15 cellular contexts compared by ENCODE assay signal in genomic region chr1:179708434-179709195, GRCh38. TPM values are rescaled to one million over a fixed set of nuclear protein-coding genes. Genes with fewer than 3 reads are reported as not detected.
DNase-seq lines count a peak whose midpoint lies in the region; ATAC-seq and TF ChIP-seq lines count a peak whose summit lies in the region.
"Had no signal": no experiment of that assay in that cellular context is flagged by ENCODE, and none has a peak within 500 bp of the region (broad histone marks: within the 10 kb centered on the region; RNA-seq: fewer than 3 reads in every experiment).

No MANE protein-coding gene starts in this region.

- H3K4me3 ChIP-seq in BE2C (ENCODE audit: low read depth, low read length) = no peak overlapping the region
- H3K4me3 ChIP-seq in GM23338 = no peak overlapping the region
- H3K4me3 ChIP-seq in naive thymus-derived CD4-positive, alpha-beta T cell (ENCODE audit: low read length) = no peak overlapping the region
- H3K4me3 ChIP-seq: SJSA1 had no signal

- POLR2A ChIA-PET in naive thymus-derived CD4-positive, alpha-beta T cell (lab: Charles Lee) = interaction anchor here (0.7 to 2.1 kb wide), 4 partner anchors 101 to 445 kb away, joined by 3 to 14 read pairs (median 6); partner anchors contain the start of gene TOR1AIP1

- H2AFZ ChIP-seq in GM23338 = no peak overlapping the region

- no peaks in the 10 kb centered on the region for H4K20me1 ChIP-seq in GM23338 (replicated peaks; ENCODE audit: insufficient read depth)

- intact Hi-C loops in naive thymus-derived CD4-positive, alpha-beta T cell (cut with micrococcal nuclease) = loop anchor here in 1 of 2 donors (10.0 kb wide), 1 partner anchor 776 kb away; no protein-coding TSS in a partner anchor

- H3K9me2 ChIP-seq in GM23338 (ENCODE audit: insufficient read depth) = no peaks in the 10 kb centered on the region

- CTCF ChIA-PET in naive thymus-derived CD4-positive, alpha-beta T cell (lab: Charles Lee) = interaction anchor here (0.6 to 14.1 kb wide), 3 partner anchors 105 to 470 kb away, joined by 3 to 376 read pairs (median 7); no protein-coding TSS in a partner anchor

- 0 out of 3 replicates have a peak, but pooled peaks cover 7% of the 10 kb centered on the region for H3K9me3 Mint-ChIP-seq in GM23338
- H3K9me3 Mint-ChIP-seq in naive thymus-derived CD4-positive, alpha-beta T cell = peaks cover 0 to 15% (median 7%) of the 10 kb centered on the region in 11 donors

- no peak overlapping the region for H3K27ac Mint-ChIP-seq in GM23338
- H3K27ac Mint-ChIP-seq in naive thymus-derived CD4-positive, alpha-beta T cell = peak overlapping the region in 8 of 9 donors; percentile 8 to 89 (median 81)
- H3K27ac Mint-ChIP-seq: CD14-positive monocyte had no signal

- no peak for TF ChIP-seq CTCF in BE2C (IDR thresholded peaks at IDR 0.05; ENCODE audit: low read depth, low read length)
- no peak for TF ChIP-seq CTCF in GM23338 (conservative IDR thresholded peaks at IDR 0.05; ENCODE audit: low read depth in 2 of 2)

- H3K4me1 ChIP-seq in BE2C = peaks cover 20% of the 10 kb centered on the region
- no peaks in the 10 kb centered on the region for H3K4me1 ChIP-seq in GM23338 (ENCODE audit: insufficient read depth)
- H3K4me1 ChIP-seq in naive thymus-derived CD4-positive, alpha-beta T cell (ENCODE audit: control insufficient read depth in 2 of 2, insufficient read depth in 2 of 2, low read length in 2 of 2) = peaks cover 0 to 15% of the 10 kb centered on the region in 2 donors
- H3K4me1 ChIP-seq: SJSA1 had no signal

- no peak overlapping the region for H3K4me3 Mint-ChIP-seq in GM23338
- no peak overlapping the region for H3K4me3 Mint-ChIP-seq in naive thymus-derived CD4-positive, alpha-beta T cell
- H3K4me3 Mint-ChIP-seq: CD14-positive monocyte had no signal

- no peak overlapping the region for H3K27ac ChIP-seq in GM23338 (ENCODE audit: low read depth)
- H3K27ac ChIP-seq in naive thymus-derived CD4-positive, alpha-beta T cell (ENCODE audit: low read depth, low read length) = peak overlapping the region; percentile 69
- H3K27ac ChIP-seq: SJSA1 had no signal

- H3K4me1 Mint-ChIP-seq in GM23338 = peaks cover 4% of the 10 kb centered on the region; the same call in 1 of the 3 replicates
- H3K4me1 Mint-ChIP-seq in naive thymus-derived CD4-positive, alpha-beta T cell = peaks cover 6 to 25% (median 14%) of the 10 kb centered on the region in 7 donors

- H3K79me2 ChIP-seq in GM23338 (replicated peaks; ENCODE audit: insufficient read depth) = no peaks in the 10 kb centered on the region

- H3K27me3 ChIP-seq in BE2C (no peaks in the 10 kb centered on the region), GM23338 (ENCODE audit: insufficient read depth) (no peaks in the 10 kb centered on the region)
- H3K27me3 ChIP-seq in naive thymus-derived CD4-positive, alpha-beta T cell (ENCODE audit: control insufficient read depth in 2 of 2, insufficient read depth in 2 of 2, low read length in 2 of 2) = no peaks in the 10 kb centered on the region
- H3K27me3 ChIP-seq: SJSA1 had no signal

- H3K9me3 ChIP-seq in BE2C = no peaks in the 10 kb centered on the region; the same call in 1 of the 2 replicates
- H3K9me3 ChIP-seq in naive thymus-derived CD4-positive, alpha-beta T cell (ENCODE audit: control insufficient read depth in 2 of 3, low read length in 3 of 3) = no peaks in the 10 kb centered on the region
- H3K9me3 ChIP-seq: SJSA1 had no signal

- H3F3A ChIP-seq in GM23338 (replicated peaks; ENCODE audit: low read depth) = no peaks in the 10 kb centered on the region

- H3K27me3 Mint-ChIP-seq in GM23338 (ENCODE audit: insufficient read depth, low read depth, poor library complexity) = no peaks in the 10 kb centered on the region
- peaks cover 0 to 5% (median 0%) of the 10 kb centered on the region in 5 donors for H3K27me3 Mint-ChIP-seq in naive thymus-derived CD4-positive, alpha-beta T cell

- H3K4me2 ChIP-seq in GM23338 = no peak overlapping the region

- ATAC-seq in GM23338 (peak; percentile 69), HG03439 (IDR thresholded peaks at IDR 0.05; ENCODE audit: unreplicated experiment) (no peak)
- no peak for ATAC-seq in naive thymus-derived CD4-positive, alpha-beta T cell
- ATAC-seq: PC-3 had no signal

- H3K36me3 Mint-ChIP-seq in GM23338 (ENCODE audit: low read depth) = no peaks in the 10 kb centered on the region
- H3K36me3 Mint-ChIP-seq in naive thymus-derived CD4-positive, alpha-beta T cell = no peaks in the 10 kb centered on the region
- H3K36me3 Mint-ChIP-seq: CD14-positive monocyte had no signal

- H3K36me3 ChIP-seq in BE2C (no peaks in the 10 kb centered on the region), GM23338 (ENCODE audit: insufficient read depth) (no peaks in the 10 kb centered on the region)
- H3K36me3 ChIP-seq in naive thymus-derived CD4-positive, alpha-beta T cell (ENCODE audit: control insufficient read depth in 2 of 3, insufficient read depth in 3 of 3, low read length in 3 of 3) = no peaks in the 10 kb centered on the region
- H3K36me3 ChIP-seq: SJSA1 had no signal

- DNase-seq in BE2C (peak; percentile 62), GM23338 (ENCODE audit: low spot score) (no peak), dermis blood vessel endothelial cell (peak; percentile 80), amniotic stem cell (lab: John Stamatoyannopoulos, UW) (no peak), DMS79 (lab: John Stamatoyannopoulos, UW) (no peak), COLO668 (lab: John Stamatoyannopoulos, UW; ENCODE audit: unreplicated experiment) (no peak)
- no peak for DNase-seq in naive thymus-derived CD4-positive, alpha-beta T cell
- DNase-seq: HCEC 1CT, KG1, NCI-H2081 treated with DMSO at 0.1 percent for 48 hours, NCI-H345, PC-3 had no signal

TF ChIP-seq in GM23338, 12 proteins besides CTCF, POLR2A, EP300 and RAD21 (continues in another document):
- TF ChIP-seq NANOG (IDR thresholded peaks at IDR 0.05; ENCODE audit: borderline replicate concordance) = no peak
- no peak for TF ChIP-seq REST (IDR thresholded peaks at IDR 0.05; ENCODE audit: unreplicated experiment)

RNA-seq across cellular contexts. Expression of gene FAM163A, which starts 34.5 kb away (rescaled TPM):
- 46.9 TPM for polyA plus RNA-seq in BE2C (2012; ENCODE audit: insufficient read depth, insufficient read length, low read depth)
- total RNA-seq in GM23338 (2014; rRNA removed; shearing (Covaris generic)) = 0.08 TPM in 1 of 2 replicates, not detected in the other
- not detected in 2 replicates for polyA plus RNA-seq in GM23338 (2016; fragmentation: Nextera tagmentation; extraction: Ambion mirVana)
- total RNA-seq in dermis blood vessel endothelial cell = under 0.01 and 0.05 TPM in 2 replicates
- total RNA-seq in naive thymus-derived CD4-positive, alpha-beta T cell = under 1 TPM in 2 of 5 experiments, not detected in 3; 0.14 to 0.17 TPM
- under 1 TPM in 1 of 2 donors, not detected in 1; 0.06 TPM for polyA plus RNA-seq in naive thymus-derived CD4-positive, alpha-beta T cell
- total RNA-seq: PC-3, SJSA1 had no signal
- polyA plus RNA-seq: CD14-positive monocyte had no signal

Comparison
In these comparisons a context has a peak if more than half of its experiments do, and no peak if none do; other contexts are left out.
1. DNase-seq: peak in BE2C (single experiment) and dermis blood vessel endothelial cell (single experiment); none in GM23338 (single experiment), naive thymus-derived CD4-positive, alpha-beta T cell (0 of 9), amniotic stem cell (single experiment), DMS79 (single experiment) and COLO668 (single experiment).